Comparison of ENCODE assay signal across 1 cellular context in the genomic region with DNA sequence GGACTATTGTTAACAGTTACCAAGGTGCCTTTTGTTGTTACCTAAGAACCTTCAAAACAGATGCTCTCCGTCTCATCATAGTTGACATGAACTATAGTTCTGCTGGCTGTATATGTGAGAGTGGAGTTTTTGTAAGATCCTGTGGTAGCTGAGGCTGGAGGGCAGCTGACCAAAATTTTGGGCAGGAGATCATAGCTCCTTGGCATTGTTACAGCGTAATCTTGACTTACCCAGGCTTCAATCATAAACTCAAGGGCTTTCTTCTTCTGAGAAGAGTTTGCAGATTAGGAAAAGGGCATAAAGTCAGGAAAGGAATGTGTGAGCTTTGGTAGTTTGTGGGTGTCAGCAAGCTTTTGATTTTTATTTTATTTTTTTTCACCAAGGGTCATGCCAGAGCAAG.
TF ChIP-seq lines count a peak whose summit lies in the region.

No MANE protein-coding gene starts in this region.

TF ChIP-seq in IMR-90, 13 proteins besides CTCF, POLR2A, EP300 and RAD21:
- no peak for TF ChIP-seq FOS (IDR thresholded peaks at IDR 0.05; ENCODE audit: low read depth, low read length)
- TF ChIP-seq, protein P1, sequence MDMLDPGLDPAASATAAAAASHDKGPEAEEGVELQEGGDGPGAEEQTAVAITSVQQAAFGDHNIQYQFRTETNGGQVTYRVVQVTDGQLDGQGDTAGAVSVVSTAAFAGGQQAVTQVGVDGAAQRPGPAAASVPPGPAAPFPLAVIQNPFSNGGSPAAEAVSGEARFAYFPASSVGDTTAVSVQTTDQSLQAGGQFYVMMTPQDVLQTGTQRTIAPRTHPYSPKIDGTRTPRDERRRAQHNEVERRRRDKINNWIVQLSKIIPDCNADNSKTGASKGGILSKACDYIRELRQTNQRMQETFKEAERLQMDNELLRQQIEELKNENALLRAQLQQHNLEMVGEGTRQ (IDR thresholded peaks at IDR 0.05; ENCODE audit: low read depth, low read length): no peak
- no peak for TF ChIP-seq MAFK (IDR thresholded peaks at IDR 0.05; ENCODE audit: low read depth, low read length)
- TF ChIP-seq RFX5 (IDR thresholded peaks at IDR 0.05; ENCODE audit: low read depth, low read length): no peak
- no peak for TF ChIP-seq BHLHE40 (IDR thresholded peaks at IDR 0.05; ENCODE audit: low read depth, low read length)
- TF ChIP-seq RCOR1 (IDR thresholded peaks at IDR 0.05; ENCODE audit: insufficient replicate concordance, low read length): no peak
- TF ChIP-seq CHD1 (IDR thresholded peaks at IDR 0.05; ENCODE audit: low read depth, low read length): no peak
- no peak for TF ChIP-seq CEBPB (IDR thresholded peaks at IDR 0.05; ENCODE audit: low read depth, low read length)
- no peak for TF ChIP-seq NFE2L2 (IDR thresholded peaks at IDR 0.05; ENCODE audit: low read depth, low read length)
- TF ChIP-seq, protein P2, sequence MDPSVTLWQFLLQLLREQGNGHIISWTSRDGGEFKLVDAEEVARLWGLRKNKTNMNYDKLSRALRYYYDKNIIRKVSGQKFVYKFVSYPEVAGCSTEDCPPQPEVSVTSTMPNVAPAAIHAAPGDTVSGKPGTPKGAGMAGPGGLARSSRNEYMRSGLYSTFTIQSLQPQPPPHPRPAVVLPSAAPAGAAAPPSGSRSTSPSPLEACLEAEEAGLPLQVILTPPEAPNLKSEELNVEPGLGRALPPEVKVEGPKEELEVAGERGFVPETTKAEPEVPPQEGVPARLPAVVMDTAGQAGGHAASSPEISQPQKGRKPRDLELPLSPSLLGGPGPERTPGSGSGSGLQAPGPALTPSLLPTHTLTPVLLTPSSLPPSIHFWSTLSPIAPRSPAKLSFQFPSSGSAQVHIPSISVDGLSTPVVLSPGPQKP (IDR thresholded peaks at IDR 0.05; ENCODE audit: borderline replicate concordance, low read depth, low read length): no peak
- no peak for TF ChIP-seq MXI1 (IDR thresholded peaks at IDR 0.05; ENCODE audit: borderline replicate concordance, low read depth, low read length)
- TF ChIP-seq SMC3 (IDR thresholded peaks at IDR 0.05; ENCODE audit: low read depth, low read length): no peak
